1 cellular context compared by ENCODE assay signal in genomic region chr7:85748861-85749260, GRCh38.
TF ChIP-seq lines count a peak whose summit lies in the region.

No MANE protein-coding gene starts in this region.

TF ChIP-seq in H1, 55 proteins besides CTCF, POLR2A, EP300 and RAD21:
- TF ChIP-seq GABPA (IDR thresholded peaks at IDR 0.05; ENCODE audit: borderline replicate concordance, insufficient read depth, low read length) (no peak), CREB1 (IDR thresholded peaks at IDR 0.05) (no peak), POLR2AphosphoS5 (IDR thresholded peaks at IDR 0.05; ENCODE audit: low read depth, low read length) (no peak), PHF8 (conservative IDR thresholded peaks at IDR 0.05; ENCODE audit: low read depth, low read length) (no peak), EZH2 (IDR thresholded peaks at IDR 0.05; ENCODE audit: low read depth, low read length, severe bottlenecking) (no peak), BACH1 (IDR thresholded peaks at IDR 0.05; ENCODE audit: low read length) (no peak), TAF1 (IDR thresholded peaks at IDR 0.05; ENCODE audit: low read depth, low read length) (no peak), SP2 (IDR thresholded peaks at IDR 0.05; ENCODE audit: low read length) (no peak), SIX5 (IDR thresholded peaks at IDR 0.05; ENCODE audit: low read depth, low read length) (no peak), RBBP5 (IDR thresholded peaks at IDR 0.05; ENCODE audit: borderline replicate concordance, low read depth, low read length) (no peak), HDAC6 (IDR thresholded peaks at IDR 0.05; ENCODE audit: low read depth, low read length) (no peak), ASH2L (IDR thresholded peaks at IDR 0.05; ENCODE audit: low read length) (no peak), POU5F1 (IDR thresholded peaks at IDR 0.05; ENCODE audit: low read depth, low read length) (no peak), SUZ12 (IDR thresholded peaks at IDR 0.05; ENCODE audit: low read length) (no peak), SRF (IDR thresholded peaks at IDR 0.05; ENCODE audit: low read depth, low read length) (no peak)
